ENCODE assay signal across 10 cellular contexts in the genomic region with DNA sequence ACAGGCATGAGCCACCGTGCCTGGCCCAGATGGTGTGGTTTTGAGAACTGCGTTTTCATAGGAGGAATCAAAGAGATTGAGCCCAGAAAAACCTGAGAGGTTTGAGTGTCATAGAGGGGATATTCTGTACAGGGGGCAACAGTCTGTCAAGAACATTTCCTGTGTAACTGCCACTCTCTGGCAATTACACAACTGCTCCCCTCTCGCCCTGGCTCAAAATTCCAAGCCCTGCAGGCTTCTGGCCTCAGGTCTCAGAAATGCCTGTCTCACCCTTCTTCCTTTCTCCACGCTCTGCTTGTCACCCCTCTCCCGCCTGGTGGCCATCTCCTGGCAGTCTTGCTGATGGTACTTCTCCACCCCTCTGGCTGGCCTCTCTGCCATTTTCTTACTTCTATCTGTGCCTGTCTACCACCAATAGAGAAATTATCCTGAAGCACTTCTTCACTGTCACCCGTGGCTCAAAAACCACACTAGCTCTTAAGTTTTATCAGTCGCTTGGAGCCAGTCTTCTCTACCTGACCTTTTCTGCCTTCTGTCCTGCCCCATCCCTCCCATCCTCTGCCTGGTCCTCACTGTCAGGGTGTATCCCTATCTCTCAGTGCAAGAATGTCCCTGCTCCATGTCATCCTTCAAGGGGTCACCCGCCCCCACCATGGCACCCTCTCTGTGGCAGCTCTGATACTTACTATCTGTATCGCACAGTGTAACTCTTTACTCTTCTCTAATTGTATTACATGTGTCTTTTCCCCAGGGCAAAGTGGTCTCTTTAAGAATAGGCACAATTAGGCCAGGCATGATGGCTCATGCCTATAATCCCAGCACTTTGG. TPM values are rescaled to one million over a fixed set of nuclear protein-coding genes. Genes with fewer than 3 reads are reported as not detected.
A peak's percentile ranks its signal among the peaks of the same experiment; 100 is the strongest.
DNase-seq lines count a peak whose midpoint lies in the region; ATAC-seq, FAIRE-seq and TF ChIP-seq lines count a peak whose summit lies in the region.
"Had no signal": no experiment of that assay in that cellular context is flagged by ENCODE, and none has a peak within 500 bp of the region (broad histone marks: within the 10 kb centered on the region; RNA-seq: fewer than 3 reads in every experiment).

No MANE protein-coding gene starts in this region.

- no peak for ATAC-seq in stimulated activated naive CD8-positive, alpha-beta T cell treated with anti-CD3 and anti-CD28 coated beads, Interleukin-15, Interleukin-2, amounts not matched to agents 100 U/mL and 50 U/mL, for 24 hours
- ATAC-seq in GM19463 (IDR thresholded peaks at IDR 0.05; ENCODE audit: unreplicated experiment): no peak
- ATAC-seq in foreskin keratinocyte: no peak

- H3K27me3 Mint-ChIP-seq in stimulated activated naive CD8-positive, alpha-beta T cell treated with anti-CD3 and anti-CD28 coated beads, Interleukin-15, Interleukin-2, amounts not matched to agents 100 ng/mL and 50 ng/mL, for 24 hours: no peaks in the 10 kb centered on the region

- H3K4me1 ChIP-seq in H1 (replicated peaks in 1 of 4; ENCODE audit: control insufficient read depth in 3 of 4, insufficient read depth in 4 of 4, low read length in 3 of 4) (peaks cover 0 to 11% (median 3%) of the 10 kb centered on the region in 4 experiments; a peak in 4 of 7 replicates), trophoblast cell (ENCODE audit: control insufficient read depth in 1 of 2, insufficient read depth in 2 of 2, low read length in 2 of 2) (peaks cover 23 to 31% of the 10 kb centered on the region in 2 experiments), foreskin keratinocyte (peaks cover 22% of the 10 kb centered on the region)

- H4K20me1 ChIP-seq in H1 (replicated peaks in 1 of 2; ENCODE audit: control insufficient read depth in 1 of 2, insufficient read depth in 2 of 2, low read length in 2 of 2): no peaks in the 10 kb centered on the region

- no peak for TF ChIP-seq RAD21 in H1 (IDR thresholded peaks at IDR 0.05 in 1 of 2, conservative IDR thresholded peaks at IDR 0.05 in 1 of 2; ENCODE audit: low read depth in 2 of 2, low read length in 2 of 2)

- H3K27ac ChIP-seq in H1 (ENCODE audit: low read depth, low read length): no peak overlapping the region
- peak overlapping the region; percentile 9 for H3K27ac ChIP-seq in trophoblast cell (ENCODE audit: low read depth, low read length)
- no peak overlapping the region for H3K27ac ChIP-seq in foreskin keratinocyte

- TF ChIP-seq CTCF in H1 (IDR thresholded peaks at IDR 0.05; ENCODE audit: control extremely low read depth in 1 of 3, insufficient read depth in 1 of 3, low read depth in 1 of 3, low read length in 3 of 3) (no peak), foreskin keratinocyte (conservative IDR thresholded peaks at IDR 0.05) (no peak)

- H3K27me3 ChIP-seq in H1 (replicated peaks in 1 of 4; ENCODE audit: control insufficient read depth in 3 of 4, extremely low read depth in 1 of 4, insufficient read depth in 3 of 4, low read length in 3 of 4): peaks cover 8 to 30% (median 19%) of the 10 kb centered on the region in 4 experiments; a peak in 6 of 7 replicates
- H3K27me3 ChIP-seq in trophoblast cell (ENCODE audit: insufficient read depth, low read length): no peaks in the 10 kb centered on the region
- H3K27me3 ChIP-seq in foreskin keratinocyte: no peaks in the 10 kb centered on the region

- H3K56ac ChIP-seq in H1 (replicated peaks; ENCODE audit: insufficient read length, low read depth, low read length): no peak overlapping the region

- H3K4me3 Mint-ChIP-seq in stimulated activated naive CD8-positive, alpha-beta T cell treated with anti-CD3 and anti-CD28 coated beads, Interleukin-15, Interleukin-2, amounts not matched to agents 100 ng/mL and 50 ng/mL, for 24 hours: no peak overlapping the region

- no peak for DNase-seq in stimulated activated naive CD8-positive, alpha-beta T cell treated with anti-CD3 and anti-CD28 coated beads, Interleukin-15, Interleukin-2, amounts not matched to agents 100 U/mL and 50 U/mL, for 24 hours
- DNase-seq in H1 (ENCODE audit: low read depth in 1 of 2, low spot score in 2 of 2): no peak
- peak; percentile 34 to 50 for DNase-seq in trophoblast cell
- no peak for DNase-seq in NCI-H1048 (lab: John Stamatoyannopoulos, UW)
- DNase-seq in retina: no peak
- no peak for DNase-seq in foreskin keratinocyte
- DNase-seq: activated CD4-positive, alpha-beta T cell treated with anti-CD3 and anti-CD28 coated beads for 48 hours; NCI-H526 treated with DMSO at 0.1 percent for 48 hours had no signal

- H3K4me2 ChIP-seq in H1 (ENCODE audit: insufficient read depth in 1 of 2, low read depth in 2 of 2, low read length in 2 of 2) (no peak overlapping the region), trophoblast cell (ENCODE audit: low read length) (no peak overlapping the region)

- H3K4me3 ChIP-seq in H1 (ENCODE audit: extremely low read depth in 1 of 4, insufficient read depth in 2 of 4, low read depth in 3 of 4, low read length in 4 of 4): no peak overlapping the region
- H3K4me3 ChIP-seq in trophoblast cell (ENCODE audit: low read depth, low read length): no peak overlapping the region

- H3K4me1 Mint-ChIP-seq in stimulated activated naive CD8-positive, alpha-beta T cell treated with anti-CD3 and anti-CD28 coated beads, Interleukin-15, Interleukin-2, amounts not matched to agents 100 ng/mL and 50 ng/mL, for 24 hours (ENCODE audit: low read depth): peaks cover 32% of the 10 kb centered on the region

- POLR2A ChIA-PET in H1 (lab: Charles Lee; ENCODE audit: partially characterized antibody): interaction anchor here (0.9 to 2.1 kb wide), 8 partner anchors 8 to 50 kb away, joined by 3 to 8 read pairs (median 4); a partner anchor contains a TSS

- H4K91ac ChIP-seq in H1 (replicated peaks; ENCODE audit: insufficient read length, low read length) (no peak overlapping the region), trophoblast cell (ENCODE audit: low read depth, low read length) (no peak overlapping the region)

- WGBS in H1 (ENCODE audit: extremely low coverage in 1 of 2, insufficient coverage in 1 of 2, insufficient read length in 1 of 2, insufficient replicate concordance in 2 of 2, low coverage in 1 of 2, low lambda C conversion rate in 2 of 2, missing lambda C conversion rate in 1 of 2), 2 experiments: 75% methylated on average over 9 of the region's 9 CpGs; no CpG with 5 or more reads in 1 of the 2 experiments
- no CpG with 5 or more reads among the region's 9 CpGs for WGBS in trophoblast cell (ENCODE audit: extremely low coverage, insufficient coverage, insufficient read length)

- no peaks in the 10 kb centered on the region; a peak in 1 of 4 replicates for H3K79me2 ChIP-seq in H1 (ENCODE audit: control insufficient read depth in 1 of 2, insufficient read depth in 2 of 2, low read length in 2 of 2)
- no peaks in the 10 kb centered on the region for H3K79me2 ChIP-seq in trophoblast cell (ENCODE audit: control insufficient read depth, insufficient read depth, low read length, poor library complexity)

- no peaks in the 10 kb centered on the region for H3K9me3 Mint-ChIP-seq in stimulated activated naive CD8-positive, alpha-beta T cell treated with anti-CD3 and anti-CD28 coated beads, Interleukin-15, Interleukin-2, amounts not matched to agents 100 ng/mL and 50 ng/mL, for 24 hours

- H4K12ac ChIP-seq in trophoblast cell (ENCODE audit: low read depth, low read length): no peak overlapping the region

- no peak overlapping the region for H2AK5ac ChIP-seq in H1 (ENCODE audit: low read depth, low read length)
- H2AK5ac ChIP-seq in trophoblast cell (ENCODE audit: low read length): no peak overlapping the region

- H3K4ac ChIP-seq in H1 (replicated peaks; ENCODE audit: insufficient read length, low read depth, low read length) (peak overlapping the region; percentile 14), trophoblast cell (ENCODE audit: low read depth, low read length) (no peak overlapping the region)

- H2AFZ ChIP-seq in H1 (ENCODE audit: low read length): no peak overlapping the region
- no peak overlapping the region for H2AFZ ChIP-seq in trophoblast cell (ENCODE audit: insufficient read depth, low read length, poor library complexity)

- no peaks in the 10 kb centered on the region for H3K36me3 ChIP-seq in H1 (ENCODE audit: control insufficient read depth in 2 of 4, insufficient read depth in 4 of 4, low read length in 3 of 4)
- H3K36me3 ChIP-seq in trophoblast cell (ENCODE audit: control insufficient read depth in 1 of 2, insufficient read depth in 2 of 2, low read length in 2 of 2): no peaks in the 10 kb centered on the region

- no peak overlapping the region for H2BK20ac ChIP-seq in H1 (ENCODE audit: low read length)

- no peak overlapping the region for H2BK15ac ChIP-seq in H1 (ENCODE audit: low read length)

- H2BK5ac ChIP-seq in H1 (ENCODE audit: low read depth, low read length): no peak overlapping the region
- no peak overlapping the region for H2BK5ac ChIP-seq in trophoblast cell (ENCODE audit: low read depth, low read length, poor library complexity)

- H2BK120ac ChIP-seq in H1 (replicated peaks; ENCODE audit: low read depth, low read length) (no peak overlapping the region), trophoblast cell (ENCODE audit: insufficient read depth, low read length, poor library complexity) (no peak overlapping the region)

- no peak for TF ChIP-seq POLR2A in H1 (IDR thresholded peaks at IDR 0.05; ENCODE audit: control extremely low read depth in 1 of 2, low read depth in 2 of 2, low read length in 2 of 2)

- H3K79me1 ChIP-seq in H1 (ENCODE audit: low read depth, low read length) (no peaks in the 10 kb centered on the region), trophoblast cell (ENCODE audit: low read length) (peaks cover 4% of the 10 kb centered on the region)

- H3K9ac ChIP-seq in H1 (replicated peaks in 1 of 4; ENCODE audit: extremely low read depth in 1 of 4, low read depth in 3 of 4, low read length in 3 of 4): no peak overlapping the region
- H3K9ac ChIP-seq in trophoblast cell (ENCODE audit: low read length): no peak overlapping the region

- H3K23me2 ChIP-seq in H1 (ENCODE audit: low read depth, low read length): peaks cover 5% of the 10 kb centered on the region; the same call in 1 of the 2 replicates

- no peaks in the 10 kb centered on the region for H3K36me3 Mint-ChIP-seq in stimulated activated naive CD8-positive, alpha-beta T cell treated with anti-CD3 and anti-CD28 coated beads, Interleukin-15, Interleukin-2, amounts not matched to agents 100 ng/mL and 50 ng/mL, for 24 hours (ENCODE audit: low read depth)

- H3K14ac ChIP-seq in H1 (ENCODE audit: insufficient read length) (no peak overlapping the region), trophoblast cell (ENCODE audit: low read length) (no peak overlapping the region)

- H3K9me3 ChIP-seq in H1 (ENCODE audit: insufficient read depth in 2 of 2, low read depth in 1 of 2, low read length in 1 of 2) (no peaks in the 10 kb centered on the region), trophoblast cell (ENCODE audit: insufficient read depth, low read depth, low read length) (no peaks in the 10 kb centered on the region)

- FAIRE-seq in H1 (lab: Jason Lieb, UNC): no peak

- CTCF ChIA-PET in H1 (lab: Charles Lee; ENCODE audit: partially characterized antibody): interaction anchor here (1.0 to 1.2 kb wide), 2 partner anchors 16 to 49 kb away, joined by 3 to 4 read pairs; no protein-coding TSS in a partner anchor

- H4K5ac ChIP-seq in H1 (ENCODE audit: insufficient read length, low read depth, low read length): no peak overlapping the region

- no peak overlapping the region for H2BK12ac ChIP-seq in H1 (ENCODE audit: low read depth, low read length)
- no peak overlapping the region for H2BK12ac ChIP-seq in trophoblast cell (ENCODE audit: low read length)

- H3K23ac ChIP-seq in H1 (ENCODE audit: insufficient read length) (no peak overlapping the region), trophoblast cell (ENCODE audit: low read length) (no peak overlapping the region)

- TF ChIP-seq EP300 in H1 (IDR thresholded peaks at IDR 0.05; ENCODE audit: borderline replicate concordance in 1 of 2, low read depth in 2 of 2, low read length in 2 of 2): no peak

- no peak overlapping the region for H4K8ac ChIP-seq in H1 (ENCODE audit: extremely low read depth, insufficient read depth, low read length)
- H4K8ac ChIP-seq in trophoblast cell (ENCODE audit: low read depth, low read length): no peak overlapping the region

- H3K18ac ChIP-seq in H1 (ENCODE audit: extremely low read depth, low read length) (no peak overlapping the region), trophoblast cell (ENCODE audit: low read length) (no peak overlapping the region)

- H3K27ac Mint-ChIP-seq in stimulated activated naive CD8-positive, alpha-beta T cell treated with anti-CD3 and anti-CD28 coated beads, Interleukin-15, Interleukin-2, amounts not matched to agents 100 ng/mL and 50 ng/mL, for 24 hours: peak overlapping the region; percentile 12

RNA-seq across cellular contexts. Expression of a gene that starts 4.2 kb away (rescaled TPM):
- total RNA-seq in H1 (2021; fragmentation: NEBNext Ultra II Directional; extraction: Animal tissue kit (Norgen Biotek cat#: 25700)): 4.7 and 5.2 TPM in 2 replicates
- 13.4 and 14.2 TPM in 2 replicates for polyA plus RNA-seq in H1 (2011; rRNA removed)
- polyA plus RNA-seq in H1 (2011; cell fraction: cytosol; rRNA removed): 10.9 TPM
- 11.4 TPM for polyA plus RNA-seq in H1 (2011; cell fraction: nucleus; rRNA removed)
- 4.9 to 9.1 TPM (median 7.5 TPM) in 4 replicates for polyA plus RNA-seq in H1 (2012, experiment 1 of 2)
- 10.2 TPM for polyA plus RNA-seq in H1 (2012, experiment 2 of 2)
- 7.4 TPM for polyA plus RNA-seq in H1 (2013, experiment 1 of 2)
- 7.8 TPM for polyA plus RNA-seq in H1 (2013, experiment 2 of 2)
- 3.0 and 3.4 TPM in 2 replicates for polyA minus RNA-seq in H1 (2011; rRNA and poly(A)+ RNA removed)
- polyA minus RNA-seq in H1 (2011; cell fraction: cytosol; rRNA and poly(A)+ RNA removed): 1.8 TPM
- polyA minus RNA-seq in H1 (2011; cell fraction: nucleus; rRNA and poly(A)+ RNA removed): not detected
- 9.0 and 9.3 TPM in 2 replicates for polyA plus RNA-seq in trophoblast cell (2013)
- 0.99 and 1.6 TPM in 2 replicates for total RNA-seq in foreskin keratinocyte
- polyA plus RNA-seq in foreskin keratinocyte: 5.3 and 6.3 TPM in 2 replicates

RNA-seq across cellular contexts. Expression of a gene that starts 7.1 kb away (rescaled TPM):
- 97.2 and 99.5 TPM in 2 replicates for total RNA-seq in H1 (2021; fragmentation: NEBNext Ultra II Directional; extraction: Animal tissue kit (Norgen Biotek cat#: 25700))
- polyA plus RNA-seq in H1 (2011; rRNA removed) (398 and 514 TPM in 2 replicates), foreskin keratinocyte (231 and 251 TPM in 2 replicates)
- polyA plus RNA-seq in H1 (2011; cell fraction: cytosol; rRNA removed): 335 TPM
- 327 TPM for polyA plus RNA-seq in H1 (2011; cell fraction: nucleus; rRNA removed)
- polyA plus RNA-seq in H1 (2012, experiment 1 of 2): 151 to 246 TPM (median 213 TPM) in 4 replicates
- 395 TPM for polyA plus RNA-seq in H1 (2012, experiment 2 of 2)
- polyA plus RNA-seq in H1 (2013, experiment 1 of 2): 279 TPM
- 252 TPM for polyA plus RNA-seq in H1 (2013, experiment 2 of 2)
- polyA minus RNA-seq in H1 (2011; rRNA and poly(A)+ RNA removed): 113 and 120 TPM in 2 replicates
- polyA minus RNA-seq in H1 (2011; cell fraction: cytosol; rRNA and poly(A)+ RNA removed): 36.7 TPM
- polyA minus RNA-seq in H1 (2011; cell fraction: nucleus; rRNA and poly(A)+ RNA removed): 67.3 TPM
- 201 and 212 TPM in 2 replicates for polyA plus RNA-seq in trophoblast cell (2013)
- 164 and 177 TPM in 2 replicates for total RNA-seq in foreskin keratinocyte

RNA-seq across cellular contexts. Expression of a gene that starts 11.0 kb away (rescaled TPM):
- total RNA-seq in H1 (2021; fragmentation: NEBNext Ultra II Directional; extraction: Animal tissue kit (Norgen Biotek cat#: 25700)): 34.4 and 38.1 TPM in 2 replicates
- polyA plus RNA-seq in H1 (2011; rRNA removed): 55.2 and 69.7 TPM in 2 replicates
- polyA plus RNA-seq in H1 (2011; cell fraction: cytosol; rRNA removed): 60.1 TPM
- polyA plus RNA-seq in H1 (2011; cell fraction: nucleus; rRNA removed): 18.0 TPM
- polyA plus RNA-seq in H1 (2012, experiment 1 of 2): 47.6 to 56.1 TPM (median 49.2 TPM) in 4 replicates
- polyA plus RNA-seq in H1 (2012, experiment 2 of 2): 57.3 TPM
- polyA plus RNA-seq in H1 (2013, experiment 1 of 2): 59.3 TPM
- 60.5 TPM for polyA plus RNA-seq in H1 (2013, experiment 2 of 2)
- 11.0 and 15.1 TPM in 2 replicates for polyA minus RNA-seq in H1 (2011; rRNA and poly(A)+ RNA removed)
- polyA minus RNA-seq in H1 (2011; cell fraction: cytosol; rRNA and poly(A)+ RNA removed): 6.2 TPM
- 5.6 TPM for polyA minus RNA-seq in H1 (2011; cell fraction: nucleus; rRNA and poly(A)+ RNA removed)
- 104 and 109 TPM in 2 replicates for polyA plus RNA-seq in trophoblast cell (2013)
- total RNA-seq in foreskin keratinocyte: 93.1 and 116 TPM in 2 replicates
- 286 and 294 TPM in 2 replicates for polyA plus RNA-seq in foreskin keratinocyte

RNA-seq across cellular contexts. Expression of a gene that starts 14.1 kb away (rescaled TPM):
- total RNA-seq in H1 (2021; fragmentation: NEBNext Ultra II Directional; extraction: Animal tissue kit (Norgen Biotek cat#: 25700)): 19.8 and 22.4 TPM in 2 replicates
- polyA plus RNA-seq in H1 (2011; rRNA removed) (29.9 and 42.6 TPM in 2 replicates), foreskin keratinocyte (12.7 and 12.8 TPM in 2 replicates)
- polyA plus RNA-seq in H1 (2011; cell fraction: cytosol; rRNA removed): 21.6 TPM
- polyA plus RNA-seq in H1 (2011; cell fraction: nucleus; rRNA removed): 95.9 TPM
- polyA plus RNA-seq in H1 (2012, experiment 1 of 2): 12.3 to 22.2 TPM (median 20.1 TPM) in 4 replicates
- 19.3 TPM for polyA plus RNA-seq in H1 (2012, experiment 2 of 2)
- 17.5 TPM for polyA plus RNA-seq in H1 (2013, experiment 1 of 2)
- polyA plus RNA-seq in H1 (2013, experiment 2 of 2): 17.1 TPM
- polyA minus RNA-seq in H1 (2011; rRNA and poly(A)+ RNA removed): 12.1 and 19.4 TPM in 2 replicates
- polyA minus RNA-seq in H1 (2011; cell fraction: cytosol; rRNA and poly(A)+ RNA removed): 5.9 TPM
- 14.9 TPM for polyA minus RNA-seq in H1 (2011; cell fraction: nucleus; rRNA and poly(A)+ RNA removed)
- 10.1 and 10.9 TPM in 2 replicates for polyA plus RNA-seq in trophoblast cell (2013)
- total RNA-seq in foreskin keratinocyte: 8.1 and 8.8 TPM in 2 replicates

RNA-seq across cellular contexts. Expression of a gene that starts 23.4 kb away (rescaled TPM):
- total RNA-seq in H1 (2021; fragmentation: NEBNext Ultra II Directional; extraction: Animal tissue kit (Norgen Biotek cat#: 25700)): 40.9 and 46.3 TPM in 2 replicates
- 47.2 and 49.4 TPM in 2 replicates for polyA plus RNA-seq in H1 (2011; rRNA removed)
- polyA plus RNA-seq in H1 (2011; cell fraction: cytosol; rRNA removed): 46.6 TPM
- 55.1 TPM for polyA plus RNA-seq in H1 (2011; cell fraction: nucleus; rRNA removed)
- 33.5 to 45.1 TPM (median 40.7 TPM) in 4 replicates for polyA plus RNA-seq in H1 (2012, experiment 1 of 2)
- polyA plus RNA-seq in H1 (2012, experiment 2 of 2): 27.8 TPM
- polyA plus RNA-seq in H1 (2013, experiment 1 of 2): 58.4 TPM
- polyA plus RNA-seq in H1 (2013, experiment 2 of 2): 57.9 TPM
- 57.6 and 59.6 TPM in 2 replicates for polyA minus RNA-seq in H1 (2011; rRNA and poly(A)+ RNA removed)
- 30.2 TPM for polyA minus RNA-seq in H1 (2011; cell fraction: cytosol; rRNA and poly(A)+ RNA removed)
- polyA minus RNA-seq in H1 (2011; cell fraction: nucleus; rRNA and poly(A)+ RNA removed): 34.8 TPM
- 35.7 and 37.4 TPM in 2 replicates for polyA plus RNA-seq in trophoblast cell (2013)
- total RNA-seq in foreskin keratinocyte: 12.8 and 13.5 TPM in 2 replicates
- 14.8 and 16.2 TPM in 2 replicates for polyA plus RNA-seq in foreskin keratinocyte

Comparison
In these comparisons a context has a peak if more than half of its experiments do, and no peak if none do; other contexts are left out.
1. DNase-seq: peak in trophoblast cell (2 of 2); none in stimulated activated naive CD8-positive, alpha-beta T cell treated with anti-CD3 and anti-CD28 coated beads, Interleukin-15, Interleukin-2, amounts not matched to agents 100 U/mL and 50 U/mL, for 24 hours (single experiment), H1 (0 of 2), NCI-H1048 (single experiment), retina (single experiment) and foreskin keratinocyte (0 of 2).